In genomic region chr19:45451181-45451849, GRCh38 we compare ENCODE assay signal across 2 cellular contexts.
A peak's percentile ranks its signal among the peaks of the same experiment; 100 is the strongest.
TF ChIP-seq lines count a peak whose summit lies in the region.

No MANE protein-coding gene starts in this region.

TF ChIP-seq in SK-N-SH, 30 proteins besides CTCF, POLR2A, EP300 and RAD21:
- TF ChIP-seq MXI1 (IDR thresholded peaks at IDR 0.05; ENCODE audit: low read depth, low read length): 0 out of 2 replicates have a peak, but pooled peaks have one; percentile 1
- TF ChIP-seq PBX3 (IDR thresholded peaks at IDR 0.05): no peak

TF ChIP-seq in SK-N-SH treated with all-trans-retinoic acid at 6 μM for 48 hours, 23 proteins besides CTCF, POLR2A, EP300 and RAD21:
- TF ChIP-seq PATZ1 (CRISPR knock-in tag; IDR thresholded peaks at IDR 0.05; ENCODE audit: borderline replicate concordance): no peak
- TF ChIP-seq TOX (CRISPR knock-in tag; IDR thresholded peaks at IDR 0.05; ENCODE audit: borderline replicate concordance): no peak
- TF ChIP-seq ZC3H10 (CRISPR knock-in tag; IDR thresholded peaks at IDR 0.05): no peak
- TF ChIP-seq BACH2 (CRISPR knock-in tag; IDR thresholded peaks at IDR 0.05; ENCODE audit: borderline replicate concordance): no peak
- TF ChIP-seq ISL1 (CRISPR knock-in tag; IDR thresholded peaks at IDR 0.05): no peak
- no peak for TF ChIP-seq ZNF565 (CRISPR knock-in tag; conservative IDR thresholded peaks at IDR 0.05; ENCODE audit: low read depth)
- no peak for TF ChIP-seq ARNTL (CRISPR knock-in tag; IDR thresholded peaks at IDR 0.05; ENCODE audit: borderline replicate concordance, low read depth)
- no peak for TF ChIP-seq ZNF70 (CRISPR knock-in tag; IDR thresholded peaks at IDR 0.05)
- no peak for TF ChIP-seq ZNF8 (CRISPR knock-in tag; IDR thresholded peaks at IDR 0.05)
- no peak for TF ChIP-seq ZFP30 (CRISPR knock-in tag; IDR thresholded peaks at IDR 0.05)
- no peak for TF ChIP-seq CSRNP3 (CRISPR knock-in tag; IDR thresholded peaks at IDR 0.05)
- no peak for TF ChIP-seq OSR1 (CRISPR knock-in tag; IDR thresholded peaks at IDR 0.05)
